In the genomic region with DNA sequence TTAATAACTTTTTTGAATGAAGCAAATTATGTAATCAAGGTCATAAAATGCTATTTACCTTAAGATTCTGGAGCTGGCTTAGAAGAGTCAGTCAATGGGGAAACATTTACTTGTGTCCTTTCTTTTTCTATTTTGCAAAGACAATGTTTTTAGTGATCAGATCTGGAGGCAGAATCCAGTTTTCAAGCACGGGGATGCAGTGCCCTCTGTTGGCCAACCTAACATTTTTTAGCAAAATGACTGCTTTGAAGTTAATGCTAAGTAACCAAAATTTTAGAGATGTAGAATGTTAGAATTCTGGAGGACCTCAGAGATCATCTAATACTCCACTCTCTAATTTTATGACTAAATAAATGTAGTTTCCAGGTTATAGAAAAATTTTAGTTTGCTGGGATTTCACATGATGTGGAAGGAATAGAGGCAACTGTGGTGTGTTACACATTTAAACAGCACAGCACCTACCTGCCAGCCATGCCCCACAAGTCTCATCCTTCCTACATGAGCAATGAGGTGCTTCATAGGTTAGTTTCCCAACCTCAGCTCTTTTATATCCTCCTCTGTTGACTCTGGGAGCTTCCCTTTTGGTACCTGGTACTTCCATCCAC, we compare ENCODE assay signal across 9 cellular contexts.
DNase-seq lines count a peak whose midpoint lies in the region; ATAC-seq and TF ChIP-seq lines count a peak whose summit lies in the region.
"Had no signal": no experiment of that assay in that cellular context is flagged by ENCODE, and none has a peak within 500 bp of the region (broad histone marks: within the 10 kb centered on the region; RNA-seq: fewer than 3 reads in every experiment).

No MANE protein-coding gene starts in this region.

- peak; percentile 79 for TF ChIP-seq CTCF in AG10803 (conservative IDR thresholded peaks at IDR 0.05; ENCODE audit: low read length)
- TF ChIP-seq CTCF in GM20000 (IDR thresholded peaks at IDR 0.05; ENCODE audit: extremely low read depth, missing control alignments) = peak; percentile 56
- TF ChIP-seq CTCF in RWPE2 (IDR thresholded peaks at IDR 0.05; ENCODE audit: poor library complexity, severe bottlenecking) = peak; percentile 80

- H3K27ac ChIP-seq in RWPE2 (ENCODE audit: poor library complexity, severe bottlenecking) = no peak overlapping the region
- H3K27ac ChIP-seq: skin epidermis had no signal

- H3K9me3 ChIP-seq in RWPE2 (ENCODE audit: severe bottlenecking) = no peaks in the 10 kb centered on the region

- H3K4me1 ChIP-seq in RWPE2 (ENCODE audit: insufficient read depth, poor library complexity, severe bottlenecking) = no peaks in the 10 kb centered on the region

- intact Hi-C loops in head of caudate nucleus (cut with DNase I) = loop anchor here (10.0 kb wide), 1 partner anchor 435 kb away; no protein-coding TSS in a partner anchor

- no peaks in the 10 kb centered on the region for H3K27me3 ChIP-seq in RWPE2 (ENCODE audit: insufficient read depth, poor library complexity, severe bottlenecking)

- DNase-seq in AG10803 (ENCODE audit: low read depth) (peak; percentile 40), GM20000 (ENCODE audit: low spot score) (peak; percentile 46), RWPE2 (ENCODE audit: low spot score) (no peak), head of caudate nucleus (peak; percentile 20 to 76 (median 57))
- peak; percentile 85 for DNase-seq in activated effector memory CD4-positive, alpha-beta T cell treated with anti-CD3 and anti-CD28 coated beads, Interleukin-2, amount 50 U/mL, for 16 hours
- DNase-seq in stimulated activated CD4-positive, alpha-beta T cell treated with anti-CD3 and anti-CD28 coated beads, Interleukin-12 subunit alpha, Interleukin-12 subunit beta, amount 100 ng/mL, for 4 hours = peak; percentile 68

- ATAC-seq in RWPE2 (ENCODE audit: low read depth) (no peak), HG02981 (IDR thresholded peaks at IDR 0.05; ENCODE audit: unreplicated experiment) (no peak), HG02840 (IDR thresholded peaks at IDR 0.05; ENCODE audit: low FRiP score, unreplicated experiment) (no peak)

- no peaks in the 10 kb centered on the region for H3K36me3 ChIP-seq in RWPE2 (ENCODE audit: low read depth)

- H3K4me3 ChIP-seq in AG10803 (ENCODE audit: low read length) (no peak overlapping the region), RWPE2 (ENCODE audit: severe bottlenecking) (no peak overlapping the region)
- H3K4me3 ChIP-seq: skin epidermis had no signal
